ENCODE assay signal across 8 cellular contexts in genomic region chr10:124734311-124735166, GRCh38. TPM values are rescaled to one million over a fixed set of nuclear protein-coding genes. Genes with fewer than 3 reads are reported as not detected.
DNase-seq lines count a peak whose midpoint lies in the region; ATAC-seq, FAIRE-seq and TF ChIP-seq lines count a peak whose summit lies in the region.

No MANE protein-coding gene starts in this region.

- peaks cover 100% of the 10 kb centered on the region for H3K4me1 ChIP-seq in BLaER1
- H3K4me1 ChIP-seq in Loucy (ENCODE audit: insufficient read depth, low read length, poor library complexity, severe bottlenecking) = peaks cover 37% of the 10 kb centered on the region
- H3K4me1 ChIP-seq in astrocyte (ENCODE audit: insufficient read depth, low read length) = peaks cover 12% of the 10 kb centered on the region
- peaks cover 8 to 21% of the 10 kb centered on the region in 2 donors for H3K4me1 ChIP-seq in neuronal stem cell (ENCODE audit: control insufficient read depth in 2 of 2, insufficient read depth in 1 of 2, low read depth in 1 of 2, low read length in 2 of 2)

- peak overlapping the region; percentile 3 for H3K18ac ChIP-seq in neuronal stem cell (ENCODE audit: low read length)

- H2BK12ac ChIP-seq in neuronal stem cell (ENCODE audit: low read length) = no peak overlapping the region

- DNase-seq in astrocyte (ENCODE audit: low read depth) (no peak), neuronal stem cell (ENCODE audit: low spot score) (no peak), NCI-H2196 treated with DMSO at 0.1 percent for 48 hours (lab: John Stamatoyannopoulos, UW; ENCODE audit: unreplicated experiment) (no peak), NCI-H187 (lab: John Stamatoyannopoulos, UW) (no peak), retina (no peak)

- peak overlapping the region; percentile 92 for H3K4me2 ChIP-seq in BLaER1
- peak overlapping the region; percentile 22 for H3K4me2 ChIP-seq in Loucy (ENCODE audit: low read depth, low read length, poor library complexity, severe bottlenecking)
- no peak overlapping the region for H3K4me2 ChIP-seq in astrocyte (ENCODE audit: low read length)
- H3K4me2 ChIP-seq in neuronal stem cell (ENCODE audit: insufficient read depth, low read length, poor library complexity, severe bottlenecking) = no peak overlapping the region

- peak overlapping the region; percentile 24 for H3K4me3 ChIP-seq in BLaER1
- no peak overlapping the region for H3K4me3 ChIP-seq in Loucy (ENCODE audit: low read length, poor library complexity, severe bottlenecking)
- H3K4me3 ChIP-seq in astrocyte (ENCODE audit: insufficient read depth, low read depth, low read length) = no peak overlapping the region
- no peak overlapping the region for H3K4me3 ChIP-seq in neuronal stem cell (ENCODE audit: low read length in 2 of 2)

- no peaks in the 10 kb centered on the region for H3K9me3 Mint-ChIP-seq in astrocyte (ENCODE audit: unreplicated experiment)

- H3K4ac ChIP-seq in neuronal stem cell (ENCODE audit: low read length) = no peak overlapping the region

- H3K36me3 ChIP-seq in BLaER1 (peaks cover 16% of the 10 kb centered on the region; the same call in 1 of the 2 replicates), Loucy (ENCODE audit: insufficient read depth, low read length) (peaks cover 6% of the 10 kb centered on the region; the same call in 1 of the 2 replicates), astrocyte (ENCODE audit: insufficient read depth, low read length) (no peaks in the 10 kb centered on the region), neuronal stem cell (replicated peaks in 1 of 2; ENCODE audit: control insufficient read depth in 2 of 2, insufficient read depth in 2 of 2, low read length in 2 of 2) (peaks cover 5 to 38% of the 10 kb centered on the region in 2 donors)

- no peak overlapping the region for H2AK5ac ChIP-seq in neuronal stem cell (ENCODE audit: low read depth, low read length)

- H3K9ac ChIP-seq in BLaER1 (peak overlapping the region; percentile 57; the same call in 1 of the 2 replicates), Loucy (ENCODE audit: low read depth, low read length, poor library complexity, severe bottlenecking) (peak overlapping the region; percentile 11), astrocyte (ENCODE audit: low read length) (no peak overlapping the region), neuronal stem cell (ENCODE audit: low read depth, low read length, poor library complexity) (no peak overlapping the region)

- H3K9me3 ChIP-seq in BLaER1 (no peaks in the 10 kb centered on the region), Loucy (ENCODE audit: insufficient read depth, low read depth, low read length) (no peaks in the 10 kb centered on the region), astrocyte (ENCODE audit: insufficient read depth, low read depth, low read length) (no peaks in the 10 kb centered on the region), neuronal stem cell (replicated peaks in 1 of 2; ENCODE audit: control insufficient read depth in 2 of 2, insufficient read depth in 1 of 2, low read depth in 1 of 2, low read length in 2 of 2) (no peaks in the 10 kb centered on the region)

- no peaks in the 10 kb centered on the region for H3F3A ChIP-seq in Loucy (ENCODE audit: low read depth)

- peak overlapping the region; percentile 14 for H3K27ac Mint-ChIP-seq in astrocyte (ENCODE audit: unreplicated experiment)

- no peaks in the 10 kb centered on the region for H3K9me2 ChIP-seq in Loucy (replicated peaks; ENCODE audit: low read depth, low read length)

- no peak overlapping the region for H2BK120ac ChIP-seq in neuronal stem cell (ENCODE audit: low read depth, low read length)

- peaks cover 4% of the 10 kb centered on the region for H3K27me3 Mint-ChIP-seq in astrocyte (ENCODE audit: low read depth, unreplicated experiment)

- no peak for ATAC-seq in HG03378 (IDR thresholded peaks at IDR 0.05; ENCODE audit: unreplicated experiment)

- H3K23ac ChIP-seq in neuronal stem cell (ENCODE audit: low read depth, low read length, poor library complexity) = no peak overlapping the region

- no peak overlapping the region for H3K4me3 Mint-ChIP-seq in astrocyte (ENCODE audit: unreplicated experiment)

- no peak for FAIRE-seq in astrocyte (lab: Jason Lieb, UNC)

- H2BK15ac ChIP-seq in neuronal stem cell (ENCODE audit: low read length) = no peak overlapping the region

- H2BK5ac ChIP-seq in neuronal stem cell (ENCODE audit: low read length) = no peak overlapping the region

- H3K27ac ChIP-seq in BLaER1 = peak overlapping the region; percentile 69
- no peak overlapping the region for H3K27ac ChIP-seq in astrocyte (ENCODE audit: low read depth, low read length)
- no peak overlapping the region for H3K27ac ChIP-seq in neuronal stem cell (replicated peaks; ENCODE audit: low read length)

- peaks cover 29% of the 10 kb centered on the region for H3K79me1 ChIP-seq in neuronal stem cell (ENCODE audit: low read depth, low read length)

- peaks cover 26% of the 10 kb centered on the region for H3K4me1 Mint-ChIP-seq in astrocyte (ENCODE audit: low read depth, unreplicated experiment)

- H3K14ac ChIP-seq in neuronal stem cell (ENCODE audit: low read length) = no peak overlapping the region

- H3K27me3 ChIP-seq in BLaER1 (no peaks in the 10 kb centered on the region), Loucy (ENCODE audit: insufficient read depth, low read length, poor library complexity, severe bottlenecking) (no peaks in the 10 kb centered on the region), astrocyte (ENCODE audit: insufficient read depth, low read length) (no peaks in the 10 kb centered on the region), neuronal stem cell (ENCODE audit: control insufficient read depth in 3 of 3, insufficient read depth in 3 of 3, low read depth in 1 of 3, low read length in 3 of 3) (no peaks in the 10 kb centered on the region)

- H2AFZ ChIP-seq in Loucy (ENCODE audit: low read length) (no peak overlapping the region), astrocyte (ENCODE audit: low read depth, low read length) (no peak overlapping the region), neuronal stem cell (ENCODE audit: low read length) (no peak overlapping the region)

- TF ChIP-seq CTCF in Loucy (conservative IDR thresholded peaks at IDR 0.05; ENCODE audit: low read length) = no peak
- no peak for TF ChIP-seq CTCF in astrocyte (IDR thresholded peaks at IDR 0.05; ENCODE audit: insufficient read depth, low read depth, low read length)

- H3K79me2 ChIP-seq in Loucy (ENCODE audit: insufficient read depth, low read length) = peaks cover 99% of the 10 kb centered on the region
- H3K79me2 ChIP-seq in astrocyte (ENCODE audit: insufficient read depth, low read length) = peaks cover 41% of the 10 kb centered on the region

- H4K91ac ChIP-seq in neuronal stem cell (ENCODE audit: low read depth, low read length, poor library complexity) = no peak overlapping the region

- no peak overlapping the region for H4K8ac ChIP-seq in neuronal stem cell (ENCODE audit: low read depth, low read length)

- peaks cover 12% of the 10 kb centered on the region for H3K36me3 Mint-ChIP-seq in astrocyte (ENCODE audit: low read depth, unreplicated experiment)

- no CpG with 5 or more reads among the region's 16 CpGs for WGBS in neuronal stem cell (ENCODE audit: extremely low coverage in 2 of 2, insufficient read length in 2 of 2, insufficient replicate concordance in 1 of 2), 2 donors

- H4K20me1 ChIP-seq in BLaER1 (peaks cover 99% of the 10 kb centered on the region), Loucy (ENCODE audit: insufficient read depth, low read length, poor library complexity, severe bottlenecking) (peaks cover 79% of the 10 kb centered on the region), astrocyte (ENCODE audit: insufficient read depth, low read length) (peaks cover 74% of the 10 kb centered on the region)

RNA-seq across cellular contexts. Expression of gene FAM53B, which starts 9.6 kb away (rescaled TPM):
- 12.9 and 13.7 TPM in 2 replicates for total RNA-seq in astrocyte
- polyA plus RNA-seq in neuronal stem cell (2013, experiment 1 of 2) = 15.1 TPM
- 15.7 TPM for polyA plus RNA-seq in neuronal stem cell (2013, experiment 2 of 2)

RNA-seq across cellular contexts. Expression of gene EEF1AKMT2, which starts 57.1 kb away (rescaled TPM):
- total RNA-seq in astrocyte = 19.1 and 19.5 TPM in 2 replicates
- 17.4 TPM for polyA plus RNA-seq in neuronal stem cell (2013, experiment 1 of 2)
- polyA plus RNA-seq in neuronal stem cell (2013, experiment 2 of 2) = 19.7 TPM

Comparison
In these comparisons a context has a peak if more than half of its experiments do, and no peak if none do; other contexts are left out.
1. H3K4me2 ChIP-seq: peak in BLaER1 (single experiment) and Loucy (single experiment); none in astrocyte (single experiment) and neuronal stem cell (single experiment).
2. H3K9ac ChIP-seq: peak in BLaER1 (single experiment) and Loucy (single experiment); none in astrocyte (single experiment) and neuronal stem cell (single experiment).